ENCODE assay signal across 8 cellular contexts in the genomic region with DNA sequence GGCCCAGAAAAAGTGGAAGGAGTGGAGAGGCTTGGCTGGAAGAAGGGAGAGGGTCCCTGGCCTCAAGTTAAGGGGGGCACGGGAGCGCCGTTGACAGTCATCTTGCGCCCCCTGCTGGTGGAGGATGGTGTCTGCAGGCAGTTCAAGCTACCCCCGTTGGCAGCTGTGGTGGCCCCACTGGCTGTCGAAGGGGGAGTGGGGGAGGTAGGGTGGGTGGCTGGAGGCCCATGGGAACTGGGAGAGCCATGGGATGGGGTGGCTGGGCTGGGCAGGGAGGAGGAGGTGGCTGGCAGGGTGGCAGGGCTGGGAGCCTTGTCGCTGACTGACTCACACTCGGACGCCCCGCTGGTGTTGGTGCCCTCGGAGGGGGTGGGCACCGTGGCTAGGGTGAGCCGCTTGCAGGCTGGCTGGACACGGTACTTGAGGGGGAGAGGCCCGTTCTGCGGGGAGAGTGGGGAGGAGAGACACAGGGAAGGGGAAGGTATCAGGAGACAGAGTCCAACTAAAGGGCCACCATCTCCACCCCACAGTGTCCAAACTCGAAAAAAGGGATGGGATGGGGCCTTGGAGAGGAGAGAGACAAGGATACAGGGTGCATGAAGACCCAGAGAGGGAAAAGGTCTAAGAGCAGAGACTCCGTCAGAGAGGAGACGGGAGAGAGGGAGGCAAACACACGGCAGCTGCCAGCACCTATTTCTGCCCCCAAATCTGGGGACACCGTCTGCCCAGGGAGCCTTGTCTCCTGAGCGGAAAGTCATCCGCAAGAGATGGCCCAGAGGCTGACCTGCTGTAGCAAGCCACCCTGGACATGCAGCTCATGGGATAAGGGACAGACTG. TPM values are rescaled to one million over a fixed set of nuclear protein-coding genes. Genes with fewer than 3 reads are reported as not detected.
DNase-seq lines count a peak whose midpoint lies in the region; ATAC-seq and TF ChIP-seq lines count a peak whose summit lies in the region.

No MANE protein-coding gene starts in this region.

- H3K36me3 ChIP-seq in thyroid gland, result peaks cover 14% of the 10 kb centered on the region in 2 donors

- TF ChIP-seq POLR2A in thyroid gland (IDR thresholded peaks at IDR 0.05), result no peak

- peaks cover 27 to 36% of the 10 kb centered on the region in 2 donors for H3K4me1 ChIP-seq in thyroid gland

- TF ChIP-seq CTCF in epithelial cell of proximal tubule (conservative IDR thresholded peaks at IDR 0.05; ENCODE audit: low read depth, low read length) (peak; percentile 92), neural crest cell (conservative IDR thresholded peaks at IDR 0.05) (peak; percentile 88), thyroid gland (IDR thresholded peaks at IDR 0.05) (peak; percentile 80 to 93 (median 86))

- no peak overlapping the region for H3K4me3 ChIP-seq in epithelial cell of proximal tubule (ENCODE audit: low read depth, low read length)
- H3K4me3 ChIP-seq in thyroid gland (replicated peaks in 1 of 3), result no peak overlapping the region

- WGBS in thyroid gland, 2 donors, result 44 to 50% methylated on average over 17 to 23 of the region's 23 CpGs

- DNase-seq in DMS79 treated with DMSO at 0.1 percent for 48 hours (lab: John Stamatoyannopoulos, UW), result peak; percentile 5
- no peak for DNase-seq in DMS79 (lab: John Stamatoyannopoulos, UW)
- DNase-seq in NCI-H2171 treated with DMSO at 0.1 percent for 48 hours (lab: John Stamatoyannopoulos, UW), result peak; percentile 58
- DNase-seq in activated CD8-positive, alpha-beta memory T cell treated with anti-CD3 and anti-CD28 coated beads, Interleukin-2, amount 50 U/mL, for 48 hours, result peak; percentile 96
- DNase-seq in epithelial cell of proximal tubule (ENCODE audit: low read depth), result no peak
- DNase-seq in neural crest cell (ENCODE audit: low read depth, low spot score), result peak; percentile 85
- peak; percentile 57 for DNase-seq in thyroid gland

- H3K9me3 Mint-ChIP-seq in neural crest cell, result no peaks in the 10 kb centered on the region

- H3K27me3 Mint-ChIP-seq in neural crest cell (ENCODE audit: low read depth), result peaks cover 10% of the 10 kb centered on the region

- H3K36me3 Mint-ChIP-seq in neural crest cell (ENCODE audit: low read depth), result peaks cover 6% of the 10 kb centered on the region

- peaks cover 23% of the 10 kb centered on the region for H3K4me1 Mint-ChIP-seq in neural crest cell

- no peak overlapping the region for H3K27ac Mint-ChIP-seq in neural crest cell (ENCODE audit: unreplicated experiment)

- intact Hi-C loops in thyroid gland (cut with DNase I), result loop anchor here (2.0 to 10.0 kb wide), 3 partner anchors 33 to 131 kb away; a partner anchor contains a TSS

- H3K9me3 ChIP-seq in thyroid gland, result no peaks in the 10 kb centered on the region

- no peaks in the 10 kb centered on the region for H3K27me3 ChIP-seq in thyroid gland

- no peak for ATAC-seq in HG02885 (IDR thresholded peaks at IDR 0.05; ENCODE audit: poor library complexity, unreplicated experiment)

- peak overlapping the region; percentile 49 for H3K4me3 Mint-ChIP-seq in neural crest cell

- H3K27ac ChIP-seq in thyroid gland, result no peak overlapping the region

RNA-seq across cellular contexts. Expression of a gene that starts 5.2 kb away (rescaled TPM):
- total RNA-seq in epithelial cell of proximal tubule (9.4 and 19.3 TPM in 2 replicates), neural crest cell (9.0 and 11.0 TPM in 2 replicates), thyroid gland (10 to 100 TPM; 12.4 to 29.0 (median 18.2) TPM)

RNA-seq across cellular contexts. Expression of a gene that starts 12.8 kb away (rescaled TPM):
- 6.1 and 7.6 TPM in 2 replicates for total RNA-seq in epithelial cell of proximal tubule
- total RNA-seq in neural crest cell, result 108 and 116 TPM in 2 replicates
- 10 to 100 TPM in 2 of 4 donors, 1 to 10 TPM in 2; 8.5 to 13.5 (median 10.9) TPM for total RNA-seq in thyroid gland

RNA-seq across cellular contexts. Expression of a gene that starts 17.2 kb away (rescaled TPM):
- total RNA-seq in epithelial cell of proximal tubule (311 and 436 TPM in 2 replicates), neural crest cell (193 and 203 TPM in 2 replicates), thyroid gland (100 to 1,000 TPM; 135 to 256 (median 222) TPM)

RNA-seq across cellular contexts. Expression of a gene that starts 30.3 kb away (rescaled TPM):
- total RNA-seq in epithelial cell of proximal tubule (25.0 and 34.2 TPM in 2 replicates), neural crest cell (79.6 and 85.1 TPM in 2 replicates), thyroid gland (100 to 1,000 TPM; 111 to 192 (median 115) TPM)

Comparison
In these comparisons a context has a peak if more than half of its experiments do, and no peak if none do; other contexts are left out.
1. DNase-seq: peak in DMS79 treated with DMSO at 0.1 percent for 48 hours (single experiment), NCI-H2171 treated with DMSO at 0.1 percent for 48 hours (single experiment), activated CD8-positive, alpha-beta memory T cell treated with anti-CD3 and anti-CD28 coated beads, Interleukin-2, amount 50 U/mL, for 48 hours (single experiment), neural crest cell (single experiment) and thyroid gland (2 of 2); none in DMS79 (single experiment) and epithelial cell of proximal tubule (single experiment).
2. Peak in every context shown above with its lines, with median percentiles within 50 percentile points of each other: CTCF ChIP-seq.